Comparison of ENCODE assay signal across 10 cellular contexts in the genomic region with DNA sequence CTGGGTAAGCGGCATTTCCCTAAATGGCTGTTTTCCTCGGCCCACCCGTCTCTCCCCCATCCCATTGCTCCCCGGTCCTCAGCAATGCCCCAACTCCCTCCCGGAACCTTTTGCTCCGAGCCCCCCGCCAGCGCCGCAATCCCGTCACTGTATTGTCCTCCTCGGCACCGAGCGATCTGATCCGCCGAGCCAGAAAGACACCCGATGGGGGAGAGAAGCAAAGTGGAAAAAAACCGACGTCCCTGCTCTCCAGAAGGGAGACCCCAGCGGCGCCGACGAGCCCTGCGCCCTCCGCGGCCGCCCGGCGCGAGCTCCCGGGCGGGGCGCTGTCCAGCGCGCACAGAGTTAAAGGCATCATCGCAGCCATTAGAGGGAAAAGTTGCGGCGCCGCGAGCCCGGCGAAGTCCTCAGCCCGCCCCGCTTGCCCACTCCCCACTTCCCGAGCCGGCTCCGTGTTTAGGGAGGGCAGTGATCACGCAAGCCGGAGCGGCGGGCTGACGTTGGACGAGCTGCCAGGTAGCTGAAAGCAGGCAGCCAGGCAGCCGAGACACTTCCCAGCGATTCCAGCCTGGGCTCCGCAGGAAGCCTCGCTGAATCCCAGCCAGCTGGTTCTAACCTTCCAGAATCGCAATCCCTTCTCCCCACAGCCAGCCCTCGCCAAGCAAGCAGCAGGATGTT. TPM values are rescaled to one million over a fixed set of nuclear protein-coding genes. Genes with fewer than 3 reads are reported as not detected.
A peak's percentile ranks its signal among the peaks of the same experiment; 100 is the strongest.
DNase-seq lines count a peak whose midpoint lies in the region; ATAC-seq, FAIRE-seq and TF ChIP-seq lines count a peak whose summit lies in the region.
"Had no signal": no experiment of that assay in that cellular context is flagged by ENCODE, and none has a peak within 500 bp of the region (broad histone marks: within the 10 kb centered on the region; RNA-seq: fewer than 3 reads in every experiment).

A gene with protein sequence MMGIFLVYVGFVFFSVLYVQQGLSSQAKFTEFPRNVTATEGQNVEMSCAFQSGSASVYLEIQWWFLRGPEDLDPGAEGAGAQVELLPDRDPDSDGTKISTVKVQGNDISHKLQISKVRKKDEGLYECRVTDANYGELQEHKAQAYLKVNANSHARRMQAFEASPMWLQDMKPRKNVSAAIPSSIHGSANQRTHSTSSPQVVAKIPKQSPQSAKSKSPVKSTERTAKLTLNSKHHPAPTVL (plus strand): TSS at position 435 of the 678 bp plus-strand sequence. CDS start 356 bp downstream, outside the sequence.

- DNase-seq in NCI-H1417 (lab: John Stamatoyannopoulos, UW) (peak in 2 of 3 experiments; percentile 44 to 50), NCI-H1417 treated with DMSO at 0.1 percent for 48 hours (lab: John Stamatoyannopoulos, UW) (no peak), bronchial epithelial cell (ENCODE audit: low read depth) (no peak), mesenchymal stem cell (no peak), uterus (no peak)
- no peak for DNase-seq in stimulated activated naive CD8-positive, alpha-beta T cell treated with anti-CD3 and anti-CD28 coated beads, Interleukin-15, Interleukin-2, amounts not matched to agents 100 U/mL and 50 U/mL, for 24 hours

- peak within 1 kb of the TSS; percentile 40 for H3K4me2 ChIP-seq in mesenchymal stem cell (ENCODE audit: low read length, poor library complexity, severe bottlenecking)

- no peak within 1 kb of the TSS for H4K8ac ChIP-seq in mesenchymal stem cell (ENCODE audit: low read length)

- ATAC-seq in stimulated activated naive CD8-positive, alpha-beta T cell treated with anti-CD3 and anti-CD28 coated beads, Interleukin-15, Interleukin-2, amounts not matched to agents 100 U/mL and 50 U/mL, for 24 hours: no peak
- no peak for ATAC-seq in GM19035 (IDR thresholded peaks at IDR 0.05; ENCODE audit: unreplicated experiment)

- no peak within 1 kb of the TSS for H3K18ac ChIP-seq in mesenchymal stem cell (ENCODE audit: low read depth in 1 of 2, low read length in 2 of 2)

- no peak within 1 kb of the TSS for H3K14ac ChIP-seq in mesenchymal stem cell (ENCODE audit: low read length in 2 of 2)

- no peak within 1 kb of the TSS for H3K9ac ChIP-seq in mesenchymal stem cell (ENCODE audit: low read length)

- no peak within 1 kb of the TSS for H2BK15ac ChIP-seq in mesenchymal stem cell (ENCODE audit: low read depth, poor library complexity, severe bottlenecking)

- H2BK5ac ChIP-seq in mesenchymal stem cell (ENCODE audit: low read depth, low read length, poor library complexity, severe bottlenecking): no peak within 1 kb of the TSS

- H2AK5ac ChIP-seq in mesenchymal stem cell (ENCODE audit: low read length, severe bottlenecking): no peak within 1 kb of the TSS

- H3K9me3 ChIP-seq in mesenchymal stem cell (ENCODE audit: control insufficient read depth, low read length) (no peaks in the 10 kb centered on the region), uterus (no peaks in the 10 kb centered on the region)

- H3K36me3 ChIP-seq in bronchial epithelial cell (ENCODE audit: control insufficient read depth, insufficient read depth, low read length): no peaks in the 10 kb centered on the region
- H3K36me3 ChIP-seq in mesenchymal stem cell (ENCODE audit: control insufficient read depth in 1 of 2, insufficient read depth in 2 of 2, low read depth in 1 of 2, low read length in 2 of 2): no peaks in the 10 kb centered on the region
- no peaks in the 10 kb centered on the region for H3K36me3 ChIP-seq in urinary bladder (ENCODE audit: insufficient read depth)
- no peaks in the 10 kb centered on the region for H3K36me3 ChIP-seq in uterus

- no peak within 1 kb of the TSS for H2AFZ ChIP-seq in mesenchymal stem cell (ENCODE audit: low read depth, low read length)

- H2BK120ac ChIP-seq in mesenchymal stem cell (ENCODE audit: low read depth, low read length): no peak within 1 kb of the TSS

- H3K4me3 ChIP-seq in bronchial epithelial cell (ENCODE audit: low read depth, low read length) (no peak within 1 kb of the TSS), mesenchymal stem cell (ENCODE audit: insufficient read depth in 1 of 2, low read depth in 1 of 2, low read length in 2 of 2) (no peak within 1 kb of the TSS), urinary bladder (ENCODE audit: low read depth, low read length) (peak within 1 kb of the TSS; percentile 46), uterus (peak within 1 kb of the TSS in 1 of 2 donors; percentile 16)

- no peak within 1 kb of the TSS for H4K91ac ChIP-seq in mesenchymal stem cell (ENCODE audit: low read length)

- H3K4me1 ChIP-seq in mesenchymal stem cell (ENCODE audit: control insufficient read depth, insufficient read depth, low read depth, low read length): peaks cover 15% of the 10 kb centered on the region
- no peaks in the 10 kb centered on the region for H3K4me1 ChIP-seq in urinary bladder (ENCODE audit: insufficient read depth)
- no peaks in the 10 kb centered on the region for H3K4me1 ChIP-seq in uterus

- H3K27ac ChIP-seq in mesenchymal stem cell (ENCODE audit: low read length, poor library complexity, severe bottlenecking) (no peak within 1 kb of the TSS), urinary bladder (ENCODE audit: low read depth) (no peak within 1 kb of the TSS), uterus (no peak within 1 kb of the TSS)

- FAIRE-seq in bronchial epithelial cell (lab: Jason Lieb, UNC): no peak
- FAIRE-seq: GM19239 had no signal

- peak within 1 kb of the TSS in 1 of 2 experiments; percentile 46 for H3K23ac ChIP-seq in mesenchymal stem cell (ENCODE audit: low read length in 2 of 2)

- no peak within 1 kb of the TSS for H3K4ac ChIP-seq in mesenchymal stem cell (ENCODE audit: low read depth in 1 of 2, low read length in 2 of 2)

- WGBS in mesenchymal stem cell: 1% methylated on average over 58 of the region's 58 CpGs
- WGBS in urinary bladder: 1% methylated on average over 58 of the region's 58 CpGs

- H3K27me3 ChIP-seq in bronchial epithelial cell (ENCODE audit: control insufficient read depth, insufficient read depth, low read length): peaks cover 32% of the 10 kb centered on the region
- H3K27me3 ChIP-seq in mesenchymal stem cell (ENCODE audit: control insufficient read depth in 1 of 2, insufficient read depth in 1 of 2, low read length in 2 of 2): peaks cover 49 to 61% of the 10 kb centered on the region in 2 experiments
- H3K27me3 ChIP-seq in uterus: peaks cover 0 to 35% of the 10 kb centered on the region in 2 donors

- TF ChIP-seq CTCF in bronchial epithelial cell (IDR thresholded peaks at IDR 0.05; ENCODE audit: insufficient read depth, low read length, severe bottlenecking): peak; percentile 3
- TF ChIP-seq CTCF in uterus (IDR thresholded peaks at IDR 0.05): no peak

- H2BK12ac ChIP-seq in mesenchymal stem cell (ENCODE audit: low read length in 2 of 2): no peak within 1 kb of the TSS

- H3K79me1 ChIP-seq in mesenchymal stem cell (replicated peaks; ENCODE audit: low read length, poor library complexity, severe bottlenecking): no peaks in the 10 kb centered on the region

- intact Hi-C loops in uterus (cut with DNase I; ENCODE audit: low total_unique reads): no loop called here

- TF ChIP-seq POLR2A in uterus (IDR thresholded peaks at IDR 0.05): no peak

RNA-seq across cellular contexts. Expression of the gene that starts here (rescaled TPM):
- total RNA-seq in bronchial epithelial cell (not detected in 2 replicates), urinary bladder (19.9 TPM), uterus (under 1 TPM in 1 of 4 donors, not detected in 3; 0.28 TPM)
- polyA plus RNA-seq in mesenchymal stem cell (2013, experiment 1 of 2): not detected
- not detected for polyA plus RNA-seq in mesenchymal stem cell (2013, experiment 2 of 2)
- polyA plus RNA-seq in urinary bladder: 7.7 TPM
- total RNA-seq: A172 had no signal

Comparison
In these comparisons a context has a peak if more than half of its experiments do, and no peak if none do; other contexts are left out.
1. RNA of the gene that starts here (total RNA-seq): 19.9 TPM in urinary bladder (single experiment); not detected in bronchial epithelial cell and 0.28 TPM in uterus; every median in the first group is over 10 times any median in the second.
2. DNase-seq: peak in NCI-H1417 (2 of 3); none in NCI-H1417 treated with DMSO at 0.1 percent for 48 hours (single experiment), bronchial epithelial cell (single experiment), mesenchymal stem cell (single experiment), stimulated activated naive CD8-positive, alpha-beta T cell treated with anti-CD3 and anti-CD28 coated beads, Interleukin-15, Interleukin-2, amounts not matched to agents 100 U/mL and 50 U/mL, for 24 hours (single experiment) and uterus (0 of 2).